1 cellular context compared by ENCODE assay signal in the genomic region with DNA sequence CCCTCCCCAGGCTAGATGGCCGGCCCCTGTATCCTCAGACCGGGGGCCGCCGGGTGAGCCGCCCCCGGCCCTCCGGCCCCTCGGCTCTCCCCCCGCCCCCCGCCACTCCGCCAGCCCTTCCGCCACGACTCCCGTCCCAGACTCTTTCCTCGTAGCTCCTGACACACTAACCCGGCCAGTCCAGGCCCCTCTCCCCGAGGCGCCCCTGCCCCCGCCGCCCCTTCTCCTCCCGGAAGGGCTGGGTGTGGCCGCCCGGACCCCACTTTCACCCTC.
TF ChIP-seq lines count a peak whose summit lies in the region.

No MANE protein-coding gene starts in this region.

TF ChIP-seq in H1, 55 proteins besides CTCF, POLR2A, EP300 and RAD21:
- TF ChIP-seq TCF12 (IDR thresholded peaks at IDR 0.05; ENCODE audit: low read depth, low read length) (no peak), PHF8 (conservative IDR thresholded peaks at IDR 0.05; ENCODE audit: low read depth, low read length) (no peak), EGR1 (IDR thresholded peaks at IDR 0.05; ENCODE audit: borderline replicate concordance, low read depth, low read length) (no peak), SP2 (IDR thresholded peaks at IDR 0.05; ENCODE audit: low read length) (no peak), KDM5A (IDR thresholded peaks at IDR 0.05; ENCODE audit: low read length) (no peak), SP4 (IDR thresholded peaks at IDR 0.05; ENCODE audit: low read length) (no peak), BRCA1 (IDR thresholded peaks at IDR 0.05; ENCODE audit: low read depth, low read length) (no peak), TAF7 (optimal IDR thresholded peaks at IDR 0.05; ENCODE audit: borderline replicate concordance, low read depth, low read length) (no peak), KDM1A (IDR thresholded peaks at IDR 0.05; ENCODE audit: borderline replicate concordance, low read length) (no peak)
- TF ChIP-seq, protein P1, sequence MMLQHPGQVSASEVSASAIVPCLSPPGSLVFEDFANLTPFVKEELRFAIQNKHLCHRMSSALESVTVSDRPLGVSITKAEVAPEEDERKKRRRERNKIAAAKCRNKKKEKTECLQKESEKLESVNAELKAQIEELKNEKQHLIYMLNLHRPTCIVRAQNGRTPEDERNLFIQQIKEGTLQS (IDR thresholded peaks at IDR 0.05; ENCODE audit: insufficient read depth, low read depth, low read length) = no peak
- TF ChIP-seq, protein P2, sequence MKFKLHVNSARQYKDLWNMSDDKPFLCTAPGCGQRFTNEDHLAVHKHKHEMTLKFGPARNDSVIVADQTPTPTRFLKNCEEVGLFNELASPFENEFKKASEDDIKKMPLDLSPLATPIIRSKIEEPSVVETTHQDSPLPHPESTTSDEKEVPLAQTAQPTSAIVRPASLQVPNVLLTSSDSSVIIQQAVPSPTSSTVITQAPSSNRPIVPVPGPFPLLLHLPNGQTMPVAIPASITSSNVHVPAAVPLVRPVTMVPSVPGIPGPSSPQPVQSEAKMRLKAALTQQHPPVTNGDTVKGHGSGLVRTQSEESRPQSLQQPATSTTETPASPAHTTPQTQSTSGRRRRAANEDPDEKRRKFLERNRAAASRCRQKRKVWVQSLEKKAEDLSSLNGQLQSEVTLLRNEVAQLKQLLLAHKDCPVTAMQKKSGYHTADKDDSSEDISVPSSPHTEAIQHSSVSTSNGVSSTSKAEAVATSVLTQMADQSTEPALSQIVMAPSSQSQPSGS (IDR thresholded peaks at IDR 0.05; ENCODE audit: low read length) = no peak
- TF ChIP-seq, protein P3, sequence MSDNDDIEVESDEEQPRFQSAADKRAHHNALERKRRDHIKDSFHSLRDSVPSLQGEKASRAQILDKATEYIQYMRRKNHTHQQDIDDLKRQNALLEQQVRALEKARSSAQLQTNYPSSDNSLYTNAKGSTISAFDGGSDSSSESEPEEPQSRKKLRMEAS (IDR thresholded peaks at IDR 0.05) = no peak
